Comparison of ENCODE assay signal across 8 cellular contexts in the genomic region with DNA sequence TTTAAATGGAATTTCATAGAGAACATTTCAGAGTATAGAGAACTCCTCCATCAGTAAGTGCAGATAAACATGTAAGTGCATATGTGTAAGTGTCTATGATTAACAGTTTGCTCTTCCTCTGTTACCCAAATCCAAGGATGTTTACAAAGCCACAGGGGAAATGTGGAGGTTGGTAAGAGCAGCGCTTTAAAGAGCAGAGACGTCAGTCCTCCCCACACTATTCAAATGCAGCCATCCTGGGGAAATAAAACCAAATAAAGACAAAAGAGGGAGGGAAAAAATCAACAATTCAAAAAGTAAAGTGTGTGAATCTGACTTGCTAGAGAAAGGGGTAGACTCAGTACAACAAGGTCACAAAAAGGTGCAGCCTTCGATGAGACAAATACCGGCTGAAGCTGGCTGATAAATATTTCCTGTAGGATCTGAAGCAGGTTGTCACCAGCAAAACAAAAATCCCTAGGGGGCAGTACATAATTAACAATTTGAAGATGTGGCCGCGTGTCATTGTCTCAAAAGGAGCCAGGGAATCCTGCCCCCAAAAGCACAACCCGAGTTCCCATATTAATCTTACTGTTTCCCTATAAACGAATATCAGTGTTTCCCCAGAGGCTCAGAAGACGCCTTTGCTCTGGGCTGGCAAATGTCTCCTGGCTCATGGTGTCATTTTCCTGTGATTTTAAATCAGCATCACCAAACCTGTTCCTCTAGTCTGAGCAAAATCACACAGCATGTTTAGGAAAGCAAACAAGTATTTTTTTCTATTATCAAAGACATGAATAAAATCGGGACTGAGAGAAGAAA.
DNase-seq lines count a peak whose midpoint lies in the region; ATAC-seq and TF ChIP-seq lines count a peak whose summit lies in the region.

No MANE protein-coding gene starts in this region.

- no peaks in the 10 kb centered on the region for H3K79me2 ChIP-seq in smooth muscle cell (ENCODE audit: low read depth)

- H2AFZ ChIP-seq in smooth muscle cell (ENCODE audit: low read depth): peak overlapping the region; percentile 67

- no peak for ATAC-seq in GM21737 (IDR thresholded peaks at IDR 0.05; ENCODE audit: unreplicated experiment)

- H3K27ac ChIP-seq in BLaER1 (no peak overlapping the region), smooth muscle cell (ENCODE audit: low read depth) (no peak overlapping the region)

- peaks cover 30% of the 10 kb centered on the region for H3K4me1 ChIP-seq in BLaER1
- H3K4me1 ChIP-seq in smooth muscle cell (ENCODE audit: low read depth): peaks cover 13% of the 10 kb centered on the region

- H3K36me3 ChIP-seq in BLaER1: no peaks in the 10 kb centered on the region
- H3K36me3 ChIP-seq in smooth muscle cell (ENCODE audit: low read depth): no peaks in the 10 kb centered on the region

- H4K20me1 ChIP-seq in BLaER1: no peaks in the 10 kb centered on the region
- no peaks in the 10 kb centered on the region for H4K20me1 ChIP-seq in smooth muscle cell (ENCODE audit: low read depth)

- H3K9ac ChIP-seq in BLaER1 (0 out of 2 replicates have a peak overlapping the region, but pooled peaks have one; percentile 20), smooth muscle cell (ENCODE audit: low read depth) (no peak overlapping the region)

- 16% methylated on average over 10 of the region's 10 CpGs for WGBS in smooth muscle cell (ENCODE audit: low lambda C conversion rate)

- H3F3A ChIP-seq in smooth muscle cell (ENCODE audit: low read depth): no peaks in the 10 kb centered on the region

- peak overlapping the region; percentile 67 for H3K4me2 ChIP-seq in BLaER1
- peak overlapping the region; percentile 79 for H3K4me2 ChIP-seq in smooth muscle cell

- TF ChIP-seq CTCF in fibroblast of pulmonary artery (IDR thresholded peaks at IDR 0.05; ENCODE audit: low read length, missing control alignments): peak; percentile 35
- TF ChIP-seq CTCF in smooth muscle cell (IDR thresholded peaks at IDR 0.05; ENCODE audit: borderline replicate concordance, insufficient read depth, poor library complexity, severe bottlenecking): peak; percentile 44

- no peak overlapping the region for H3K4me3 ChIP-seq in BLaER1
- no peak overlapping the region for H3K4me3 ChIP-seq in fibroblast of pulmonary artery (replicated peaks; ENCODE audit: low read depth, low read length)
- H3K4me3 ChIP-seq in smooth muscle cell: peak overlapping the region; percentile 23

- H3K9me3 ChIP-seq in BLaER1: peaks cover 8% of the 10 kb centered on the region
- no peaks in the 10 kb centered on the region for H3K9me3 ChIP-seq in smooth muscle cell (replicated peaks; ENCODE audit: low read depth)

- DNase-seq in HT1080 (ENCODE audit: low read depth): peak; percentile 73
- peak; percentile 63 for DNase-seq in OCI-M1 (lab: John Stamatoyannopoulos, UW)
- peak; percentile 57 for DNase-seq in fibroblast of pulmonary artery (ENCODE audit: low read depth)
- no peak for DNase-seq in smooth muscle cell (lab: John Stamatoyannopoulos, UW; ENCODE audit: unreplicated experiment)
- no peak for DNase-seq in stimulated activated CD4-positive, alpha-beta T cell treated with anti-CD3 and anti-CD28 coated beads, Interleukin-15, amount 100 ng/mL, for 24 hours
- DNase-seq in HK-2 (ENCODE audit: unreplicated experiment): no peak

- H3K27me3 ChIP-seq in BLaER1: no peaks in the 10 kb centered on the region
- H3K27me3 ChIP-seq in smooth muscle cell (ENCODE audit: low read depth): no peaks in the 10 kb centered on the region

Comparison
In these comparisons a context has a peak if more than half of its experiments do, and no peak if none do; other contexts are left out.
1. DNase-seq: peak in HT1080 (single experiment), OCI-M1 (single experiment) and fibroblast of pulmonary artery (single experiment); none in smooth muscle cell (single experiment), stimulated activated CD4-positive, alpha-beta T cell treated with anti-CD3 and anti-CD28 coated beads, Interleukin-15, amount 100 ng/mL, for 24 hours (single experiment) and HK-2 (single experiment).